9 cellular contexts compared by ENCODE assay signal in the genomic region with DNA sequence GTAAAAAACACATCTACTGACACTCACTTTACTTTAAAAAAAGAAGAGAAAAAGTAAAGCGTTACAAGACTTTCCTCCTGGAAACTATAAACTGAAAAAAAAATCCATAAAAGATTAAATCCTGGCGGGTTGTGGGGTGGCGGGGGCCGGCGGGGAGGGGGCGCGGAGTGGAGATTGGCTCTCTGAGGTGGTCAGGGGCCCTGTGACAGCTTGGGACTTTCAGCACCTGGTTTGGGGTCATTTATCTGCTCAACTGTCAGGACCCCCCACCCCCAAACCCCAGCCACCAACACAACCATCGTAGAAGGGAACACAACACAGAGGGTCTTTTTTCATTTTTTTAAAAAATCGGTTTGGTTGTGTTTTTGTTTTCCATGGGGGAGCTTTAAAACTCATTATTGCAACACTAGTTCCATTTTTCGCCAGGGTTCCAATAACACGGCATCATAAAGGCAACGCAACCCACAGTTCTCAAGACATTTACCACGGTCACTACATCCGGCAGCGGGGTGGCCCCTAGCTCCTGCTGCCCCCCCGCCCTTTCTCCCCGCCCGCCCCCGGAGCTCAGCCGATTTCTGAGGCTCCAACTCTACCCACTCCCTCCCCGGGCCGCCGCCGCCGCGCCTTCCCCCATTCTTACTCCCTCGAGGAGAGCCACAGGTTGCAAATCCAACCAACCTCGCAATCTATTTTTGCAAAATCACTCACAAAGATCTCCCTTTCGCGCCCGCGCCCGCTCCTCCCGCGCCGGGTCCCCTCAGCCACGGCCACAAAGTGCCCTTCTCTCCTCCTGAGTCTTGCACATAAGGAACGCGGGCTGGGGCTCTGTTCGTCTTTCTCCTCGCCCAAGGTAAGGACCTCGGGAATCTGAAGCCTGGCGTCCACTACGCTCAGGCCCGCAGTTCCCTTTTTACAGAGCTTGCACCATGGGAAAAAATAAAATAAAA. TPM values are rescaled to one million over a fixed set of nuclear protein-coding genes. Genes with fewer than 3 reads are reported as not detected.
DNase-seq lines count a peak whose midpoint lies in the region; ATAC-seq, FAIRE-seq and TF ChIP-seq lines count a peak whose summit lies in the region.
"Had no signal": no experiment of that assay in that cellular context is flagged by ENCODE, and none has a peak within 500 bp of the region (broad histone marks: within the 10 kb centered on the region; RNA-seq: fewer than 3 reads in every experiment).

No MANE protein-coding gene starts in this region.

- H3K4me3 ChIP-seq in rectal smooth muscle tissue (ENCODE audit: low read length): peak overlapping the region; percentile 93

- H3K27ac ChIP-seq in adipose tissue (ENCODE audit: low read depth, low read length) (peak overlapping the region; percentile 96), rectal smooth muscle tissue (ENCODE audit: low read depth, low read length) (peak overlapping the region; percentile 96)

- peaks cover 25% of the 10 kb centered on the region for H3K4me1 ChIP-seq in rectal smooth muscle tissue (ENCODE audit: control insufficient read depth, insufficient read depth, low read length)

- intact Hi-C loops in left ventricle myocardium superior (cut with micrococcal nuclease): loop anchor here (10.0 kb wide), 1 partner anchor 1401 kb away; no protein-coding TSS in a partner anchor

- H3K36me3 ChIP-seq in rectal smooth muscle tissue (ENCODE audit: control insufficient read depth, insufficient read depth, low read length): no peaks in the 10 kb centered on the region

- peak overlapping the region; percentile 87 for H3K9ac ChIP-seq in rectal smooth muscle tissue (ENCODE audit: low read length)

- no peak for FAIRE-seq in H54 (lab: Jason Lieb, UNC)

- DNase-seq in DMS153 treated with DMSO at 0.1 percent for 48 hours (lab: John Stamatoyannopoulos, UW; ENCODE audit: unreplicated experiment) (peak; percentile 22), DMS153 (lab: John Stamatoyannopoulos, UW) (no peak), RPMI7951 (ENCODE audit: low read depth) (peak; percentile 43), left ventricle myocardium superior (peak; percentile 77), H54 (ENCODE audit: insufficient read length, low spot score) (no peak)

- no peak for TF ChIP-seq POLR2A in H54 (IDR thresholded peaks at IDR 0.05; ENCODE audit: low read depth, low read length)

- peak; percentile 1 for ATAC-seq in left ventricle myocardium superior
- ATAC-seq in HG02588 (IDR thresholded peaks at IDR 0.05; ENCODE audit: unreplicated experiment): no peak

- H3K27me3 ChIP-seq in rectal smooth muscle tissue (ENCODE audit: control insufficient read depth, insufficient read depth, low read length): no peaks in the 10 kb centered on the region

- WGBS in adipose tissue, 3 donors: 1 to 3% (median 2%) methylated on average over 38 to 45 of the region's 45 CpGs

RNA-seq across cellular contexts. Expression of a gene that starts 1.8 kb away (rescaled TPM):
- 5.8 and 10.1 TPM in 2 replicates for total RNA-seq in RPMI7951 (2014; rRNA removed; shearing (Covaris generic))
- polyA plus RNA-seq in adipose tissue: 100 to 1,000 TPM in 1 of 3 donors, 10 to 100 TPM in 2; 41.1 to 221 (median 96.3) TPM
- total RNA-seq in left ventricle myocardium superior: 104 TPM

RNA-seq across cellular contexts. Expression of a gene that starts 41.1 kb away (rescaled TPM):
- not detected in 2 replicates for total RNA-seq in RPMI7951 (2014; rRNA removed; shearing (Covaris generic))
- polyA plus RNA-seq in adipose tissue: not detected
- not detected for total RNA-seq in left ventricle myocardium superior
- total RNA-seq: glomerular endothelial cell had no signal

Comparison
In these comparisons a context has a peak if more than half of its experiments do, and no peak if none do; other contexts are left out.
1. DNase-seq: peak in DMS153 treated with DMSO at 0.1 percent for 48 hours (single experiment), RPMI7951 (single experiment) and left ventricle myocardium superior (single experiment); none in DMS153 (single experiment) and H54 (single experiment).